ENCODE assay signal across 9 cellular contexts in genomic region chr12:1804545-1805332, GRCh38. TPM values are rescaled to one million over a fixed set of nuclear protein-coding genes. Genes with fewer than 3 reads are reported as not detected.
A peak's percentile ranks its signal among the peaks of the same experiment; 100 is the strongest.
DNase-seq lines count a peak whose midpoint lies in the region; ATAC-seq and TF ChIP-seq lines count a peak whose summit lies in the region.
"Had no signal": no experiment of that assay in that cellular context is flagged by ENCODE, and none has a peak within 500 bp of the region (broad histone marks: within the 10 kb centered on the region; RNA-seq: fewer than 3 reads in every experiment).

No MANE protein-coding gene starts in this region.

- H3K4me3 Mint-ChIP-seq in CD4-positive, CD25-positive, alpha-beta regulatory T cell, result peak overlapping the region in 2 of 4 donors; percentile 0 to 40

- H3K9me3 ChIP-seq in CD4-positive, CD25-positive, alpha-beta regulatory T cell (ENCODE audit: control insufficient read depth in 2 of 2, low read length in 2 of 2), result no peaks in the 10 kb centered on the region
- no peaks in the 10 kb centered on the region for H3K9me3 ChIP-seq in effector memory CD4-positive, alpha-beta T cell (ENCODE audit: control insufficient read depth, low read length)

- DNase-seq in CD4-positive, CD25-positive, alpha-beta regulatory T cell, result peak; percentile 73 to 91 (median 83)
- DNase-seq in HL-60 (ENCODE audit: low read depth in 1 of 2, low spot score in 1 of 2) (peak; percentile 84 to 94), NK-92 (lab: John Stamatoyannopoulos, UW; ENCODE audit: unreplicated experiment) (peak; percentile 4), midbrain (lab: John Stamatoyannopoulos, UW) (peak; percentile 91)
- DNase-seq in activated CD8-positive, alpha-beta memory T cell treated with anti-CD3 and anti-CD28 coated beads for 1 hour (ENCODE audit: extremely low read depth in 1 of 2, low read depth in 1 of 2), result peak; percentile 68 to 74
- DNase-seq in effector memory CD4-positive, alpha-beta T cell, result peak; percentile 65 to 84 (median 74)
- peak; percentile 50 to 66 for DNase-seq in stimulated activated CD8-positive, alpha-beta memory T cell treated with anti-CD3 and anti-CD28 coated beads, Interleukin-4, amount 100 ng/mL, for 1 hour (ENCODE audit: low read depth in 2 of 2, low spot score in 1 of 2)

- H3K4me1 ChIP-seq in CD4-positive, CD25-positive, alpha-beta regulatory T cell (ENCODE audit: control insufficient read depth, insufficient read depth, low read length, poor library complexity, severe bottlenecking), result peaks cover 6% of the 10 kb centered on the region
- H3K4me1 ChIP-seq in effector memory CD4-positive, alpha-beta T cell (ENCODE audit: control insufficient read depth, insufficient read depth, low read length, poor library complexity, severe bottlenecking), result peaks cover 5% of the 10 kb centered on the region

- ATAC-seq in CD4-positive, CD25-positive, alpha-beta regulatory T cell (ENCODE audit: low read depth in 2 of 2), result peak; percentile 94 to 95
- peak; percentile 89 for ATAC-seq in GM19452 (IDR thresholded peaks at IDR 0.05; ENCODE audit: unreplicated experiment)

- H3K36me3 ChIP-seq in CD4-positive, CD25-positive, alpha-beta regulatory T cell (ENCODE audit: control insufficient read depth, insufficient read depth, low read length), result no peaks in the 10 kb centered on the region
- H3K36me3 ChIP-seq in effector memory CD4-positive, alpha-beta T cell (ENCODE audit: control insufficient read depth, insufficient read depth, low read length), result no peaks in the 10 kb centered on the region

- H3K27ac Mint-ChIP-seq in CD4-positive, CD25-positive, alpha-beta regulatory T cell, result peak overlapping the region; percentile 56 to 88 (median 83)

- H3K4me1 Mint-ChIP-seq in CD4-positive, CD25-positive, alpha-beta regulatory T cell, result peaks cover 0 to 21% (median 10%) of the 10 kb centered on the region in 4 donors

- no peak for TF ChIP-seq CTCF in HL-60 (IDR thresholded peaks at IDR 0.05; ENCODE audit: insufficient read depth, low read length)

- no peaks in the 10 kb centered on the region for H3K27me3 Mint-ChIP-seq in CD4-positive, CD25-positive, alpha-beta regulatory T cell

- H3K9me3 Mint-ChIP-seq in CD4-positive, CD25-positive, alpha-beta regulatory T cell, result peaks cover 0 to 1% (median 0%) of the 10 kb centered on the region in 7 donors

- H3K36me3 Mint-ChIP-seq in CD4-positive, CD25-positive, alpha-beta regulatory T cell, result no peaks in the 10 kb centered on the region

- no peak overlapping the region for H3K4me3 ChIP-seq in CD4-positive, CD25-positive, alpha-beta regulatory T cell (ENCODE audit: low read depth, low read length)
- no peak overlapping the region for H3K4me3 ChIP-seq in HL-60 (replicated peaks; ENCODE audit: insufficient read depth, low read length)
- H3K4me3 ChIP-seq in effector memory CD4-positive, alpha-beta T cell (ENCODE audit: insufficient read depth, low read depth, low read length, poor library complexity, severe bottlenecking), result peak overlapping the region; percentile 22

- no peaks in the 10 kb centered on the region for H3K27me3 ChIP-seq in CD4-positive, CD25-positive, alpha-beta regulatory T cell (ENCODE audit: control insufficient read depth, insufficient read depth, low read length)
- H3K27me3 ChIP-seq in HL-60 (ENCODE audit: insufficient read depth, poor library complexity, severe bottlenecking), result no peaks in the 10 kb centered on the region
- no peaks in the 10 kb centered on the region for H3K27me3 ChIP-seq in effector memory CD4-positive, alpha-beta T cell (replicated peaks; ENCODE audit: control insufficient read depth, insufficient read depth, low read length, poor library complexity, severe bottlenecking)

- H3K27ac ChIP-seq in CD4-positive, CD25-positive, alpha-beta regulatory T cell (ENCODE audit: insufficient read depth, low read length, poor library complexity, severe bottlenecking), result peak overlapping the region; percentile 47
- no peak overlapping the region; the same call in 1 of the 2 replicates for H3K27ac ChIP-seq in HL-60 (replicated peaks)
- H3K27ac ChIP-seq in effector memory CD4-positive, alpha-beta T cell (ENCODE audit: insufficient read depth, low read length, poor library complexity, severe bottlenecking), result peak overlapping the region; percentile 57

RNA-seq across cellular contexts. Expression of gene LRTM2, which starts 15.6 kb away (rescaled TPM):
- total RNA-seq in CD4-positive, CD25-positive, alpha-beta regulatory T cell, result not detected
- polyA plus RNA-seq in CD4-positive, CD25-positive, alpha-beta regulatory T cell, result not detected
- total RNA-seq: activated CD8-positive, alpha-beta memory T cell treated with anti-CD3 and anti-CD28 coated beads for 36 hours had no signal

Comparison
In these comparisons a context has a peak if more than half of its experiments do, and no peak if none do; other contexts are left out.
1. DNase-seq: peak in every context shown above with its lines; median percentile 91 in midbrain; 89 in HL-60; 83 in CD4-positive, CD25-positive, alpha-beta regulatory T cell; 74 in effector memory CD4-positive, alpha-beta T cell; 71 in activated CD8-positive, alpha-beta memory T cell treated with anti-CD3 and anti-CD28 coated beads for 1 hour; 58 in stimulated activated CD8-positive, alpha-beta memory T cell treated with anti-CD3 and anti-CD28 coated beads, Interleukin-4, amount 100 ng/mL, for 1 hour; 4 in NK-92.